ENCODE assay signal across 10 cellular contexts in the genomic region with DNA sequence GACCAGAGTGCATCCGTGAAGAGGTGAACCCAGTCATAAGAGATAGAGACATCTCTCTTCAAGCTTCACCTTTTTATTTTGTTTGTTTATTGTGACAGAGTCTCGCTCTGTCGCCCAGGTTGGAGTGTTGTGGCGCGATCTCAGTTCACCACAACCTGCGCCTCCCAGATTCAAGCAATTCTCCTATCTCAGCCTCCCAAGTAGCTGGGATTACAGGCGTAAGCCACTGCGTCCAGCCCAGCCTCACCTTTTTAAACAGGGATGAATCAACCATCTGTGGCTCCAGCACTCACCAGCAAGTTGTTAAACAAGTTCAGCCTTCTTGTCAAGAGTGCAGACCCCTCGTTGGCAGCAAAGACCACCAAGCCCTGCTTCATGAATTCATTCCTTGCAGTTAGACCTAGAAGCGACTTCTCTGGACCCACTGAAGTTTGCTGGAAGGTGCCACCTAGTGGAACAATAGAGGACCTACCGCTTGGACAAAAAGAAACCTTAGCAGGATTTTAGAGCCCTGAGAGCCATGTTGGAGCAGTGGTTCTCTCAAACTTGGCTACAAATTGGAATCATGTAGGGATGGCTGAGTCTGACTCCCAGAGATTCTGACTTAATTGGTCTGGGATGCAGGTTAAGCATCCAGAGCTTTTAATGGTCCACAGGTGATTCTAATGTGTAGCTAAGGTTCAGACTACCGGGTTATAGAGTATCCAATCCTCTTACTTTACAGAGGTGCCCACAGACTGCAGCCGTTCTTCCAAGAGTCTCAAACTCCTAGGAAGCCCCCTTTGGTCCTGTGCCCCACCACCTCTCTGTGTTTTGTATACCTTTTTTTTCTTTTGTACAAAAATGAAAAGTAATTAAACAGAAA. TPM values are rescaled to one million over a fixed set of nuclear protein-coding genes. Genes with fewer than 3 reads are reported as not detected.
DNase-seq lines count a peak whose midpoint lies in the region; ATAC-seq and TF ChIP-seq lines count a peak whose summit lies in the region.
"Had no signal": no experiment of that assay in that cellular context is flagged by ENCODE, and none has a peak within 500 bp of the region (broad histone marks: within the 10 kb centered on the region; RNA-seq: fewer than 3 reads in every experiment).

No MANE protein-coding gene starts in this region.

- H3K27me3 Mint-ChIP-seq in activated CD8-positive, alpha-beta T cell treated with anti-CD3 and anti-CD28 coated beads, Interleukin-2, amount 10 ng/mL, durations not matched to agents 7 days and 5 days (ENCODE audit: low read depth), result peaks cover 31% of the 10 kb centered on the region

- no peaks in the 10 kb centered on the region for H3K27me3 ChIP-seq in prostate gland (replicated peaks; ENCODE audit: insufficient read depth)
- H3K27me3 ChIP-seq: BLaER1 treated with 17β-estradiol and CSF1 and Interleukin-3, amounts not matched to agents 10 nM and 100 nM had no signal

- H3K4me3 Mint-ChIP-seq in activated CD8-positive, alpha-beta T cell treated with anti-CD3 and anti-CD28 coated beads, Interleukin-2, amount 10 ng/mL, durations not matched to agents 7 days and 5 days, result no peak overlapping the region
- H3K4me3 Mint-ChIP-seq: stimulated activated naive CD8-positive, alpha-beta T cell treated with anti-CD3 and anti-CD28 coated beads, Interleukin-15, Interleukin-2, amounts not matched to agents 100 ng/mL and 50 ng/mL, for 24 hours had no signal

- H3K9me3 Mint-ChIP-seq in activated CD8-positive, alpha-beta T cell treated with anti-CD3 and anti-CD28 coated beads, Interleukin-2, amount 10 ng/mL, durations not matched to agents 7 days and 5 days (ENCODE audit: insufficient read depth), result no peaks in the 10 kb centered on the region
- H3K9me3 Mint-ChIP-seq: stimulated activated naive CD8-positive, alpha-beta T cell treated with anti-CD3 and anti-CD28 coated beads, Interleukin-15, Interleukin-2, amounts not matched to agents 100 ng/mL and 50 ng/mL, for 24 hours had no signal

- no peak for TF ChIP-seq POLR2A in prostate gland (IDR thresholded peaks at IDR 0.05)

- no peak overlapping the region for H3K27ac Mint-ChIP-seq in activated CD8-positive, alpha-beta T cell treated with anti-CD3 and anti-CD28 coated beads, Interleukin-2, amount 10 ng/mL, durations not matched to agents 7 days and 5 days
- H3K27ac Mint-ChIP-seq: stimulated activated naive CD8-positive, alpha-beta T cell treated with anti-CD3 and anti-CD28 coated beads, Interleukin-15, Interleukin-2, amounts not matched to agents 100 ng/mL and 50 ng/mL, for 24 hours had no signal

- no peaks in the 10 kb centered on the region for H3K36me3 Mint-ChIP-seq in activated CD8-positive, alpha-beta T cell treated with anti-CD3 and anti-CD28 coated beads, Interleukin-2, amount 10 ng/mL, durations not matched to agents 7 days and 5 days (ENCODE audit: low read depth)

- ATAC-seq in GM19397 (IDR thresholded peaks at IDR 0.05; ENCODE audit: unreplicated experiment), result peak; percentile 88
- peak; percentile 97 for ATAC-seq in HG03354 (IDR thresholded peaks at IDR 0.05; ENCODE audit: poor library complexity, severe bottlenecking, unreplicated experiment)
- peak; percentile 94 for ATAC-seq in activated CD8-positive, alpha-beta T cell treated with anti-CD3 and anti-CD28 coated beads, Interleukin-2, amount 10 ng/mL, durations not matched to agents 7 days and 5 days

- peaks cover 6% of the 10 kb centered on the region for H3K4me1 Mint-ChIP-seq in activated CD8-positive, alpha-beta T cell treated with anti-CD3 and anti-CD28 coated beads, Interleukin-2, amount 10 ng/mL, durations not matched to agents 7 days and 5 days (ENCODE audit: low read depth)

- peak; percentile 54 to 71 (median 62) for TF ChIP-seq CTCF in prostate gland (IDR thresholded peaks at IDR 0.05)

- DNase-seq in NCI-H510A treated with DMSO at 0.1 percent for 48 hours (lab: John Stamatoyannopoulos, UW) (peak; percentile 62), NCI-H510A (lab: John Stamatoyannopoulos, UW) (no peak), NCI-H446 treated with DMSO at 0.1 percent for 48 hours (lab: John Stamatoyannopoulos, UW) (peak; percentile 36), globus pallidus (ENCODE audit: low spot score) (peak; percentile 57), prostate gland (ENCODE audit: low spot score) (peak; percentile 48)
- DNase-seq in activated CD8-positive, alpha-beta T cell treated with anti-CD3 and anti-CD28 coated beads, Interleukin-2, amount 10 ng/mL, durations not matched to agents 7 days and 5 days, result peak; percentile 62

- CTCF ChIA-PET in activated CD8-positive, alpha-beta T cell treated with anti-CD3 and anti-CD28 coated beads, Interleukin-2, amount 10 ng/mL, durations not matched to agents 7 days and 5 days (lab: Charles Lee), result interaction anchor here (0.6 to 12.7 kb wide), 18 partner anchors 10 to 227 kb away, joined by 3 to 153 read pairs (median 6); a partner anchor contains a TSS

- H3K4me3 ChIP-seq in prostate gland, result no peak overlapping the region
- H3K4me3 ChIP-seq: BLaER1 treated with 17β-estradiol and CSF1 and Interleukin-3, amounts not matched to agents 10 nM and 100 nM had no signal

- no peaks in the 10 kb centered on the region for H3K36me3 ChIP-seq in prostate gland
- H3K36me3 ChIP-seq: BLaER1 treated with 17β-estradiol and CSF1 and Interleukin-3, amounts not matched to agents 10 nM and 100 nM had no signal

- POLR2A ChIA-PET in activated CD8-positive, alpha-beta T cell treated with anti-CD3 and anti-CD28 coated beads, Interleukin-2, amount 10 ng/mL, durations not matched to agents 7 days and 5 days (lab: Charles Lee), result no interaction called here

- no peaks in the 10 kb centered on the region for H3K4me1 ChIP-seq in prostate gland (replicated peaks)

- no peaks in the 10 kb centered on the region for H3K9me3 ChIP-seq in prostate gland
- H3K9me3 ChIP-seq: BLaER1 treated with 17β-estradiol and CSF1 and Interleukin-3, amounts not matched to agents 10 nM and 100 nM had no signal

- WGBS in prostate gland, result 65% methylated on average over 13 of the region's 13 CpGs

- intact Hi-C loops in prostate gland (cut with DNase I), result loop anchor here (1.0 to 10.0 kb wide), 3 partner anchors 108 to 225 kb away; no protein-coding TSS in a partner anchor

- H3K27ac ChIP-seq in prostate gland, result no peak overlapping the region
- H3K27ac ChIP-seq: BLaER1 treated with 17β-estradiol and CSF1 and Interleukin-3, amounts not matched to agents 10 nM and 100 nM had no signal

RNA-seq across cellular contexts. Expression of a gene that starts 10.5 kb away (rescaled TPM):
- 10 to 100 TPM; 21.6 to 23.7 TPM for total RNA-seq in activated CD8-positive, alpha-beta T cell treated with anti-CD3 and anti-CD28 coated beads, Interleukin-2, amount 10 ng/mL, durations not matched to agents 7 days and 5 days
- total RNA-seq in prostate gland, result 10 to 100 TPM; 21.7 to 27.1 TPM
